In genomic region chr15:48632651-48633050, GRCh38 we compare ENCODE assay signal across 20 cellular contexts.
"Had no signal": no experiment of that assay in that cellular context is flagged by ENCODE, and none has a peak within 500 bp of the region (broad histone marks: within the 10 kb centered on the region; RNA-seq: fewer than 3 reads in every experiment).

No MANE protein-coding gene starts in this region.

- H3K27me3 ChIP-seq: colonic mucosa, hepatocyte, suprapubic skin, vagina had no signal

- H3K4me3 Mint-ChIP-seq: activated CD4-positive, alpha-beta T cell treated with anti-CD3 and anti-CD28 coated beads, Interleukin-2, amount 10 ng/mL, durations not matched to agents 24 days and 14 days; activated CD8-positive, alpha-beta T cell treated with anti-CD3 and anti-CD28 coated beads for 36 hours; activated naive CD8-positive, alpha-beta T cell treated with anti-CD3 and anti-CD28 coated beads, Interleukin-2, amount 10 ng/mL, durations not matched to agents 7 days and 5 days; brain; nephron had no signal

- H3K27ac Mint-ChIP-seq: activated CD4-positive, alpha-beta T cell treated with anti-CD3 and anti-CD28 coated beads, Interleukin-2, amount 10 ng/mL, durations not matched to agents 24 days and 14 days; activated CD8-positive, alpha-beta T cell treated with anti-CD3 and anti-CD28 coated beads for 36 hours; activated naive CD8-positive, alpha-beta T cell treated with anti-CD3 and anti-CD28 coated beads, Interleukin-2, amount 10 ng/mL, durations not matched to agents 7 days and 5 days; activated T-helper 2 cell treated with anti-CD3 and anti-CD28 coated beads, Interferon-gamma antibody, Interleukin-2, Interleukin-4, amounts not matched to agents 10 μg/mL and 5 μg/mL and 100 μg/mL, durations not matched to agents 14 hours and 24 hours and 36 hours; brain; nephron had no signal

- H3K4me1 ChIP-seq: colonic mucosa had no signal

- H2AFZ ChIP-seq: hepatocyte had no signal

- H3K27ac ChIP-seq: colonic mucosa, hepatocyte, suprapubic skin, vagina had no signal

- H3K4me1 Mint-ChIP-seq: activated CD4-positive, alpha-beta T cell treated with anti-CD3 and anti-CD28 coated beads, Interleukin-2, amount 10 ng/mL, durations not matched to agents 24 days and 14 days; activated naive CD8-positive, alpha-beta T cell treated with anti-CD3 and anti-CD28 coated beads, Interleukin-2, amount 10 ng/mL, durations not matched to agents 7 days and 5 days had no signal

- DNase-seq: activated CD4-positive, alpha-beta T cell treated with anti-CD3 and anti-CD28 coated beads, Interleukin-2, amount 10 ng/mL, durations not matched to agents 24 days and 14 days; activated CD8-positive, alpha-beta T cell treated with anti-CD3 and anti-CD28 coated beads for 36 hours; activated naive CD4-positive, alpha-beta T cell treated with Interleukin-2 at 50 U/mL for 16 hours; activated naive CD8-positive, alpha-beta T cell treated with anti-CD3 and anti-CD28 coated beads, Interleukin-2, amount 10 ng/mL, durations not matched to agents 7 days and 5 days; activated T-cell treated with anti-CD3 and anti-CD28 coated beads, Interleukin-2, amount 50 U/mL, for 1 hour; amygdala; central memory CD4-positive, alpha-beta T cell; colonic mucosa; erythroblast; mesendoderm; posterior cingulate gyrus; retina; stimulated activated naive CD8-positive, alpha-beta T cell treated with anti-CD3 and anti-CD28 coated beads, Interleukin-15, Interleukin-2, amounts not matched to agents 100 U/mL and 50 U/mL, for 24 hours; T1000 had no signal

- H3K36me3 Mint-ChIP-seq: activated naive CD8-positive, alpha-beta T cell treated with anti-CD3 and anti-CD28 coated beads, Interleukin-2, amount 10 ng/mL, durations not matched to agents 7 days and 5 days had no signal

- H3K36me3 ChIP-seq: colonic mucosa, suprapubic skin, vagina had no signal

- H3K9me3 Mint-ChIP-seq: activated CD4-positive, alpha-beta T cell treated with anti-CD3 and anti-CD28 coated beads, Interleukin-2, amount 10 ng/mL, durations not matched to agents 24 days and 14 days; activated CD8-positive, alpha-beta T cell treated with anti-CD3 and anti-CD28 coated beads for 36 hours; activated naive CD8-positive, alpha-beta T cell treated with anti-CD3 and anti-CD28 coated beads, Interleukin-2, amount 10 ng/mL, durations not matched to agents 7 days and 5 days; activated T-helper 2 cell treated with anti-CD3 and anti-CD28 coated beads, Interferon-gamma antibody, Interleukin-2, Interleukin-4, amounts not matched to agents 10 μg/mL and 5 μg/mL and 100 μg/mL, durations not matched to agents 14 hours and 24 hours and 36 hours; brain; nephron had no signal

- H3K4me2 ChIP-seq: hepatocyte had no signal

- H3K27me3 Mint-ChIP-seq: activated CD8-positive, alpha-beta T cell treated with anti-CD3 and anti-CD28 coated beads for 36 hours; brain had no signal

- ATAC-seq: activated CD8-positive, alpha-beta T cell treated with anti-CD3 and anti-CD28 coated beads for 36 hours; stimulated activated naive CD8-positive, alpha-beta T cell treated with anti-CD3 and anti-CD28 coated beads, Interleukin-15, Interleukin-2, amounts not matched to agents 100 U/mL and 50 U/mL, for 24 hours had no signal

- H3K4me3 ChIP-seq: colonic mucosa, hepatocyte, suprapubic skin, vagina had no signal

- H3K9me3 ChIP-seq: colonic mucosa, suprapubic skin, vagina had no signal
